ENCODE assay signal across 8 cellular contexts in genomic region chr6:43516697-43517502, GRCh38. TPM values are rescaled to one million over a fixed set of nuclear protein-coding genes. Genes with fewer than 3 reads are reported as not detected.
DNase-seq lines count a peak whose midpoint lies in the region; ATAC-seq and FAIRE-seq lines count a peak whose summit lies in the region.

A gene with protein sequence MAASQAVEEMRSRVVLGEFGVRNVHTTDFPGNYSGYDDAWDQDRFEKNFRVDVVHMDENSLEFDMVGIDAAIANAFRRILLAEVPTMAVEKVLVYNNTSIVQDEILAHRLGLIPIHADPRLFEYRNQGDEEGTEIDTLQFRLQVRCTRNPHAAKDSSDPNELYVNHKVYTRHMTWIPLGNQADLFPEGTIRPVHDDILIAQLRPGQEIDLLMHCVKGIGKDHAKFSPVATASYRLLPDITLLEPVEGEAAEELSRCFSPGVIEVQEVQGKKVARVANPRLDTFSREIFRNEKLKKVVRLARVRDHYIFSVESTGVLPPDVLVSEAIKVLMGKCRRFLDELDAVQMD (plus strand): TSS chr6:43517089. CDS start chr6:43517110, 21 bp downstream.
TSS of gene YIPF3 (minus strand) at chr6:43516926. CDS start at chr6:43516807, 119 bp downstream.

- H3K4me3 ChIP-seq in HUES48 (ENCODE audit: low read depth, low read length) (peak within 1 kb of the TSS; percentile 95), NT2/D1 (ENCODE audit: insufficient read length, low read depth) (peak within 1 kb of the TSS; percentile 99), mesodermal cell (ENCODE audit: extremely low read depth, insufficient read depth, low read length, poor library complexity, severe bottlenecking) (peak within 1 kb of the TSS; percentile 99)

- H3K36me3 ChIP-seq in HUES48 (ENCODE audit: control insufficient read depth, insufficient read depth, low read length) (peaks cover 67% of the 10 kb centered on the region), NT2/D1 (ENCODE audit: insufficient read depth, insufficient read length, low read length) (peaks cover 65% of the 10 kb centered on the region), mesodermal cell (ENCODE audit: control insufficient read depth, insufficient read depth, low read length) (peaks cover 74% of the 10 kb centered on the region)

- H3K27ac ChIP-seq in HUES48 (ENCODE audit: low read depth, low read length) (peak within 1 kb of the TSS; percentile 85), mesodermal cell (ENCODE audit: low read depth, low read length, severe bottlenecking) (peak within 1 kb of the TSS; percentile 87)

- no peak within 1 kb of the TSS for H3K4me3 Mint-ChIP-seq in activated CD8-positive, alpha-beta memory T cell treated with anti-CD3 and anti-CD28 coated beads, Interleukin-2, amount 10 ng/mL, durations not matched to agents 7 days and 5 days

- H3K27me3 Mint-ChIP-seq in activated CD8-positive, alpha-beta memory T cell treated with anti-CD3 and anti-CD28 coated beads, Interleukin-2, amount 10 ng/mL, durations not matched to agents 7 days and 5 days: no peaks in the 10 kb centered on the region

- no peaks in the 10 kb centered on the region for H3K9me3 Mint-ChIP-seq in activated CD8-positive, alpha-beta memory T cell treated with anti-CD3 and anti-CD28 coated beads, Interleukin-2, amount 10 ng/mL, durations not matched to agents 7 days and 5 days (ENCODE audit: low read depth)

- peaks cover 22% of the 10 kb centered on the region for H3K4me1 Mint-ChIP-seq in activated CD8-positive, alpha-beta memory T cell treated with anti-CD3 and anti-CD28 coated beads, Interleukin-2, amount 10 ng/mL, durations not matched to agents 7 days and 5 days

- DNase-seq in Caki2 (ENCODE audit: low read depth) (peak; percentile 95), NT2/D1 (ENCODE audit: low read depth, low spot score) (peak; percentile 90)
- peak; percentile 98 for DNase-seq in activated CD8-positive, alpha-beta memory T cell treated with anti-CD3 and anti-CD28 coated beads, Interleukin-2, amount 10 ng/mL, durations not matched to agents 7 days and 5 days
- DNase-seq in stimulated activated CD8-positive, alpha-beta memory T cell treated with anti-CD3 and anti-CD28 coated beads, Interleukin-15, amount 100 ng/mL, for 4 hours (ENCODE audit: low read depth in 2 of 2): peak; percentile 89 to 94

- CTCF ChIA-PET in activated CD8-positive, alpha-beta memory T cell treated with anti-CD3 and anti-CD28 coated beads, Interleukin-2, amount 10 ng/mL, durations not matched to agents 7 days and 5 days (lab: Charles Lee): interaction anchor here (1.0 to 4.1 kb wide), 7 partner anchors 11 to 287 kb away, joined by 3 to 34 read pairs (median 4); partner anchors contain the start of genes DLK2, DNPH1, POLH and XPO5

- WGBS in mesodermal cell (ENCODE audit: insufficient coverage in 2 of 2), 2 experiments: 0% methylated on average over 48 to 55 of the region's 57 CpGs

- H3K27ac Mint-ChIP-seq in activated CD8-positive, alpha-beta memory T cell treated with anti-CD3 and anti-CD28 coated beads, Interleukin-2, amount 10 ng/mL, durations not matched to agents 7 days and 5 days: no peak within 1 kb of the TSS

- H3K27me3 ChIP-seq in HUES48 (ENCODE audit: control insufficient read depth, insufficient read depth, low read length) (no peaks in the 10 kb centered on the region), NT2/D1 (ENCODE audit: insufficient read depth, insufficient read length) (no peaks in the 10 kb centered on the region)

- H3K9ac ChIP-seq in HUES48 (ENCODE audit: low read depth, low read length) (peak within 1 kb of the TSS; percentile 97), NT2/D1 (ENCODE audit: insufficient read length, low read depth) (peak within 1 kb of the TSS; percentile 97)

- in situ Hi-C loops in Caki2 (cut with HindIII; ENCODE audit: low pct_unique_long_range_greater_than_20kb, low sequenced_read_pairs): no loop called here

- FAIRE-seq in endometrium (lab: Jason Lieb, UNC): peak; percentile 87

- H3K4me1 ChIP-seq in HUES48 (ENCODE audit: control insufficient read depth, insufficient read depth, low read length) (peaks cover 16% of the 10 kb centered on the region), NT2/D1 (ENCODE audit: insufficient read depth, insufficient read length) (peaks cover 4% of the 10 kb centered on the region), mesodermal cell (ENCODE audit: control insufficient read depth, insufficient read depth, low read length, poor library complexity, severe bottlenecking) (peaks cover 13% of the 10 kb centered on the region)

- H3K9me3 ChIP-seq in HUES48 (ENCODE audit: control insufficient read depth, insufficient read depth, low read length): no peaks in the 10 kb centered on the region
- no peaks in the 10 kb centered on the region for H3K9me3 ChIP-seq in NT2/D1 (ENCODE audit: insufficient read depth, low read length)
- no peaks in the 10 kb centered on the region for H3K9me3 ChIP-seq in mesodermal cell (ENCODE audit: control insufficient read depth, low read length)

- H3K36me3 Mint-ChIP-seq in activated CD8-positive, alpha-beta memory T cell treated with anti-CD3 and anti-CD28 coated beads, Interleukin-2, amount 10 ng/mL, durations not matched to agents 7 days and 5 days: peaks cover 36% of the 10 kb centered on the region

- peak; percentile 85 for ATAC-seq in GM21390 (IDR thresholded peaks at IDR 0.05; ENCODE audit: unreplicated experiment)
- ATAC-seq in activated CD8-positive, alpha-beta memory T cell treated with anti-CD3 and anti-CD28 coated beads, Interleukin-2, amount 10 ng/mL, durations not matched to agents 7 days and 5 days: peak; percentile 96

RNA-seq across cellular contexts. Expression of the first gene that starts in this region (rescaled TPM):
- 49.0 and 53.9 TPM in 2 replicates for total RNA-seq in Caki2 (2014; rRNA removed; shearing (Covaris generic); ENCODE audit: low replicate concordance)
- total RNA-seq in activated CD8-positive, alpha-beta memory T cell treated with anti-CD3 and anti-CD28 coated beads, Interleukin-2, amount 10 ng/mL, durations not matched to agents 7 days and 5 days: 10 to 100 TPM; 30.8 to 48.2 TPM
- polyA plus RNA-seq in mesodermal cell (2013, experiment 1 of 2): 20.8 TPM
- 16.6 TPM for polyA plus RNA-seq in mesodermal cell (2013, experiment 2 of 2)

RNA-seq across cellular contexts. Expression of gene YIPF3, which starts in this region (rescaled TPM):
- 101 and 127 TPM in 2 replicates for total RNA-seq in Caki2 (2014; rRNA removed; shearing (Covaris generic); ENCODE audit: low replicate concordance)
- total RNA-seq in activated CD8-positive, alpha-beta memory T cell treated with anti-CD3 and anti-CD28 coated beads, Interleukin-2, amount 10 ng/mL, durations not matched to agents 7 days and 5 days: 10 to 100 TPM; 50.9 to 56.3 TPM
- polyA plus RNA-seq in mesodermal cell (2013, experiment 1 of 2): 143 TPM
- 114 TPM for polyA plus RNA-seq in mesodermal cell (2013, experiment 2 of 2)

Comparison
In these comparisons a context has a peak if more than half of its experiments do, and no peak if none do; other contexts are left out.
1. Peak in every context shown above with its lines: DNase-seq, ATAC-seq, H3K4me3 ChIP-seq and H3K27ac ChIP-seq.